Comparison of ENCODE assay signal across 17 cellular contexts in genomic region chr1:217140041-217140901, GRCh38.
DNase-seq lines count a peak whose midpoint lies in the region; FAIRE-seq and TF ChIP-seq lines count a peak whose summit lies in the region.
"Had no signal": no experiment of that assay in that cellular context is flagged by ENCODE, and none has a peak within 500 bp of the region (broad histone marks: within the 10 kb centered on the region; RNA-seq: fewer than 3 reads in every experiment).

No MANE protein-coding gene starts in this region.

- no peaks in the 10 kb centered on the region for H3K36me3 Mint-ChIP-seq in progenitor cell of endocrine pancreas (ENCODE audit: insufficient read depth)

- H3K9me3 Mint-ChIP-seq in progenitor cell of endocrine pancreas (ENCODE audit: low read depth), result no peaks in the 10 kb centered on the region

- peaks cover 36% of the 10 kb centered on the region for H3K4me1 ChIP-seq in HUES6 (ENCODE audit: control insufficient read depth, insufficient read depth, low read length)
- H3K4me1 ChIP-seq in cardiac muscle cell (ENCODE audit: low read depth), result peaks cover 37% of the 10 kb centered on the region
- H3K4me1 ChIP-seq in kidney (ENCODE audit: control insufficient read depth in 1 of 2, insufficient read depth in 1 of 2, low read depth in 1 of 2, low read length in 2 of 2), result no peaks in the 10 kb centered on the region

- H3K27ac Mint-ChIP-seq in progenitor cell of endocrine pancreas, result no peak overlapping the region
- H3K27ac Mint-ChIP-seq: activated CD8-positive, alpha-beta T cell treated with anti-CD3 and anti-CD28 coated beads for 36 hours; T-helper 17 cell had no signal

- no peak for FAIRE-seq in kidney (lab: Jason Lieb, UNC)

- no peak overlapping the region for H3K27ac ChIP-seq in HUES6 (ENCODE audit: low read depth, low read length)
- peak overlapping the region; percentile 94 for H3K27ac ChIP-seq in cardiac muscle cell
- H3K27ac ChIP-seq in kidney (ENCODE audit: low read depth in 2 of 2, low read length in 2 of 2), result peak overlapping the region; percentile 34 to 55

- peak overlapping the region; percentile 37 for H3K4me3 Mint-ChIP-seq in progenitor cell of endocrine pancreas (ENCODE audit: low read depth)
- H3K4me3 Mint-ChIP-seq: activated CD8-positive, alpha-beta T cell treated with anti-CD3 and anti-CD28 coated beads for 36 hours; T-helper 17 cell had no signal

- H3K9ac ChIP-seq in HUES6 (ENCODE audit: low read length) (peak overlapping the region; percentile 27), kidney (ENCODE audit: low read length in 2 of 2) (peak overlapping the region in 1 of 2 donors; percentile 51)

- H3K4me1 Mint-ChIP-seq in progenitor cell of endocrine pancreas (ENCODE audit: low read depth), result peaks cover 18% of the 10 kb centered on the region
- H3K4me1 Mint-ChIP-seq: T-helper 17 cell had no signal

- peak in 1 of 2 donors; percentile 75 for DNase-seq in cardiac muscle cell (ENCODE audit: low read depth in 1 of 2, low spot score in 1 of 2)
- peak; percentile 54 for DNase-seq in kidney
- no peak for DNase-seq in progenitor cell of endocrine pancreas (ENCODE audit: low spot score, unreplicated experiment)
- DNase-seq in stimulated activated naive CD4-positive, alpha-beta T cell (lab: John Stamatoyannopoulos, UW), result no peak
- DNase-seq in GF-D8 (lab: John Stamatoyannopoulos, UW), result no peak
- DNase-seq in activated CD8-positive, alpha-beta memory T cell treated with anti-CD3 and anti-CD28 coated beads for 24 hours, result no peak
- no peak for DNase-seq in NCI-H446 (lab: John Stamatoyannopoulos, UW)
- DNase-seq: activated CD8-positive, alpha-beta T cell treated with anti-CD3 and anti-CD28 coated beads for 36 hours; central memory CD4-positive, alpha-beta T cell; effector memory CD4-positive, alpha-beta T cell; mesenchymal stem cell; NCI-H2081; NCI-H524; nucleus accumbens; SIG-M5; T-helper 17 cell had no signal

- H3K4me3 ChIP-seq in HUES6 (ENCODE audit: low read depth, low read length), result peak overlapping the region; percentile 54
- H3K4me3 ChIP-seq in cardiac muscle cell, result peak overlapping the region; percentile 16
- peak overlapping the region in 1 of 2 donors; percentile 50 for H3K4me3 ChIP-seq in kidney (ENCODE audit: low read length in 2 of 2)

- H3K36me3 ChIP-seq in HUES6 (ENCODE audit: control insufficient read depth, insufficient read depth, low read length) (no peaks in the 10 kb centered on the region), cardiac muscle cell (no peaks in the 10 kb centered on the region), kidney (ENCODE audit: control insufficient read depth in 1 of 2, insufficient read depth in 2 of 2, low read length in 2 of 2) (no peaks in the 10 kb centered on the region)

- intact Hi-C loops in kidney (cut with DNase I), result no loop called here

- H3K27me3 ChIP-seq in HUES6 (ENCODE audit: control insufficient read depth, insufficient read depth, low read length), result peaks cover 67% of the 10 kb centered on the region
- H3K27me3 ChIP-seq in cardiac muscle cell, result peaks cover 33% of the 10 kb centered on the region

- no peak for TF ChIP-seq CTCF in cardiac muscle cell (IDR thresholded peaks at IDR 0.05; ENCODE audit: low read depth, low read length)
- TF ChIP-seq CTCF in kidney (IDR thresholded peaks at IDR 0.05; ENCODE audit: borderline replicate concordance, extremely low read depth, insufficient read depth), result no peak
- no peak for TF ChIP-seq CTCF in progenitor cell of endocrine pancreas (IDR thresholded peaks at IDR 0.05; ENCODE audit: unreplicated experiment)

- H3K27me3 Mint-ChIP-seq in progenitor cell of endocrine pancreas, result peaks cover 93% of the 10 kb centered on the region

- no peaks in the 10 kb centered on the region for H3K9me3 ChIP-seq in HUES6 (ENCODE audit: control insufficient read depth, insufficient read depth, low read depth, low read length)
- H3K9me3 ChIP-seq in cardiac muscle cell (ENCODE audit: low read depth), result no peaks in the 10 kb centered on the region
- H3K9me3 ChIP-seq in kidney (ENCODE audit: control insufficient read depth in 1 of 2, low read length in 2 of 2), result no peaks in the 10 kb centered on the region
